ENCODE assay signal across 8 cellular contexts in the genomic region with DNA sequence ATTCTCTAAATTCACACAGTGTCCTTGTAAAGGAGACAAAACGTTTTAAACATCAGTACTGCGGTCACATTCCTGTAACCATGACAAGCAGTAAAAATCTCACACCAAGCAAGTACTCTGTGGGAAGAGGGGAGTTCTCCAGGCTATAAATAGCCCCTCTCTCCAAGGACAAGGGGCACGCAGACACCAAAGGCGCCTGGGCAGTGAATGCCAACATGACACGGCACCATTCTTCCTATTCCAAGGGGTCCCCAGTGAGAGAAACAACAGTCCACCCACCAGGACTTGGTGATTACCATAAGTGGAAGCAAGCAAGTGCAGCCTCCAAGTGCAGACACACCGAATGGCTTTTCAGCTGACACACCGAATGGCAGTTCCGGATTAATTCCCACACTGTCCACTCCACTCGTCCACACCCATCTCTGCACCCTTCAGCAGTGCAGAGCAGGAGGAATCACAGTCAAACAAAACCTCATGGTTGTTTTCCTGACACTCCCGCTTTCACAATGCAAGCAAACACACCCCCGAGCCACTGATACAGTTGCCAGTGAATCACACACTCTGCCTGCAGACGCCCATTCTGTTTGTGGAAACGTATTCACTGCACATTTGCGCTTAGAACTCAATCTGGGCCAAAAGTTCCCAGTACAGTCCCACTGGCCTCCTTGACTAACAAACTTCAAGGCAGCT. TPM values are rescaled to one million over a fixed set of nuclear protein-coding genes. Genes with fewer than 3 reads are reported as not detected.
DNase-seq lines count a peak whose midpoint lies in the region; ATAC-seq and TF ChIP-seq lines count a peak whose summit lies in the region.

No MANE protein-coding gene starts in this region.

- H3K36me3 ChIP-seq in GM23248 (ENCODE audit: low read depth) (0 out of 2 replicates have a peak, but pooled peaks cover 5% of the 10 kb centered on the region), lung (ENCODE audit: control insufficient read depth in 2 of 2, insufficient read depth in 2 of 2, low read length in 2 of 2) (peaks cover 0 to 2% of the 10 kb centered on the region in 2 donors), testis (ENCODE audit: low read depth, missing control alignments) (no peaks in the 10 kb centered on the region)

- ATAC-seq in lung (ENCODE audit: insufficient read depth, low FRiP score), result peak; percentile 7
- no peak for ATAC-seq in HG03565 (IDR thresholded peaks at IDR 0.05; ENCODE audit: unreplicated experiment)
- no peak for ATAC-seq in GM21529 (IDR thresholded peaks at IDR 0.05; ENCODE audit: unreplicated experiment)

- peak; percentile 94 for DNase-seq in GM23248
- DNase-seq in RKO (ENCODE audit: low spot score), result peak; percentile 75
- DNase-seq in dedifferentiated amniotic fluid mesenchymal stem cell (ENCODE audit: extremely low spot score), result peak; percentile 57
- peak; percentile 68 for DNase-seq in lung (ENCODE audit: low spot score)
- peak; percentile 49 for DNase-seq in testis
- no peak for DNase-seq in DMS 273 (lab: John Stamatoyannopoulos, UW; ENCODE audit: unreplicated experiment)

- no peak for TF ChIP-seq POLR2A in testis (IDR thresholded peaks at IDR 0.05)

- H3K9ac ChIP-seq in GM23248, result peak overlapping the region; percentile 81

- H2AFZ ChIP-seq in GM23248, result no peak overlapping the region

- H3F3A ChIP-seq in GM23248 (ENCODE audit: insufficient read depth), result peaks cover 59% of the 10 kb centered on the region

- no peaks in the 10 kb centered on the region for H4K20me1 ChIP-seq in GM23248 (ENCODE audit: insufficient read depth)

- H3K79me2 ChIP-seq in GM23248 (ENCODE audit: insufficient read depth), result peaks cover 66% of the 10 kb centered on the region

- H3K9me3 ChIP-seq in GM23248 (ENCODE audit: low read depth) (no peaks in the 10 kb centered on the region), lung (ENCODE audit: control insufficient read depth in 2 of 2, insufficient read depth in 1 of 2, low read length in 1 of 2) (no peaks in the 10 kb centered on the region), testis (no peaks in the 10 kb centered on the region)

- WGBS in GM23248 (ENCODE audit: low coverage in 1 of 2, low lambda C conversion rate in 2 of 2, missing lambda C conversion rate in 2 of 2), 2 experiments, result 17 to 19% methylated on average over 14 of the region's 14 CpGs
- WGBS in lung, 2 donors, result 16 to 29% methylated on average over 14 of the region's 14 CpGs
- 10 to 11% methylated on average over 13 to 14 of the region's 14 CpGs for WGBS in testis, 2 donors

- H3K4me3 ChIP-seq in GM23248, result peak overlapping the region; percentile 95
- peak overlapping the region; percentile 97 for H3K4me3 ChIP-seq in lung
- H3K4me3 ChIP-seq in testis, result peak overlapping the region in 1 of 2 donors; percentile 97

- H3K27me3 ChIP-seq in GM23248 (replicated peaks; ENCODE audit: insufficient read depth), result no peaks in the 10 kb centered on the region
- H3K27me3 ChIP-seq in lung (ENCODE audit: control insufficient read depth, insufficient read depth), result no peaks in the 10 kb centered on the region
- H3K27me3 ChIP-seq in testis, result no peaks in the 10 kb centered on the region

- intact Hi-C loops in testis (cut with DNase I; ENCODE audit: low total_unique reads), result loop anchor here (5.0 kb wide), 2 partner anchors 54 to 69 kb away; a partner anchor contains a TSS

- peak overlapping the region; percentile 70 for H3K27ac ChIP-seq in GM23248
- H3K27ac ChIP-seq in lung (ENCODE audit: low read depth in 1 of 2, low read length in 1 of 2), result peak overlapping the region; percentile 92 to 93
- H3K27ac ChIP-seq in testis, result peak overlapping the region; percentile 73 to 98

- H3K4me2 ChIP-seq in GM23248 (ENCODE audit: unreplicated experiment), result peak overlapping the region; percentile 95

- H3K4me1 ChIP-seq in GM23248 (ENCODE audit: insufficient read depth), result peaks cover 54% of the 10 kb centered on the region
- H3K4me1 ChIP-seq in lung (ENCODE audit: control insufficient read depth in 2 of 2, insufficient read depth in 2 of 2, low read length in 2 of 2), result peaks cover 28 to 40% of the 10 kb centered on the region in 2 donors
- peaks cover 34% of the 10 kb centered on the region for H3K4me1 ChIP-seq in testis

- TF ChIP-seq CTCF in lung (IDR thresholded peaks at IDR 0.05; ENCODE audit: control extremely low read depth, extremely low read depth), result no peak
- TF ChIP-seq CTCF in testis (IDR thresholded peaks at IDR 0.05), result no peak

- in situ Hi-C loops in GM23248 (cut with MboI), result no loop called here

- H3K9me2 ChIP-seq in GM23248 (ENCODE audit: insufficient read depth), result no peaks in the 10 kb centered on the region

RNA-seq across cellular contexts. Expression of a gene that starts 1.8 kb away (rescaled TPM):
- 680 and 814 TPM in 2 replicates for total RNA-seq in GM23248 (2014; rRNA removed; shearing (Covaris generic))
- polyA plus RNA-seq in GM23248 (2016; fragmentation: Nextera tagmentation; extraction: Ambion mirVana) (676 and 703 TPM in 2 replicates), lung (100 to 1,000 TPM; 139 to 209 TPM), testis (ENCODE audit: insufficient read depth, low read depth, low replicate concordance) (171 TPM)
- total RNA-seq in lung (100 to 1,000 TPM; 243 to 247 TPM), testis (100 to 1,000 TPM; 190 to 195 TPM)

RNA-seq across cellular contexts. Expression of a gene that starts 49.0 kb away (rescaled TPM):
- total RNA-seq in GM23248 (2014; rRNA removed; shearing (Covaris generic)), result 1.3 and 2.1 TPM in 2 replicates
- polyA plus RNA-seq in GM23248 (2016; fragmentation: Nextera tagmentation; extraction: Ambion mirVana), result 2.2 and 2.7 TPM in 2 replicates
- 100 to 1,000 TPM in 1 of 2 donors, 10 to 100 TPM in 1; 52.9 to 246 TPM for total RNA-seq in lung
- polyA plus RNA-seq in lung, result 100 to 1,000 TPM; 128 to 376 TPM
- total RNA-seq in testis, result 10 to 100 TPM in 1 of 2 donors, 1 to 10 TPM in 1; 5.6 to 29.5 TPM
- polyA plus RNA-seq in testis (ENCODE audit: insufficient read depth, low read depth, low replicate concordance), result 27.4 TPM

RNA-seq across cellular contexts. Expression of a gene that starts 53.9 kb away (rescaled TPM):
- 97.3 and 110 TPM in 2 replicates for total RNA-seq in GM23248 (2014; rRNA removed; shearing (Covaris generic))
- polyA plus RNA-seq in GM23248 (2016; fragmentation: Nextera tagmentation; extraction: Ambion mirVana), result 178 TPM in 2 replicates
- total RNA-seq in lung, result 10 to 100 TPM; 45.5 to 86.5 TPM
- 10 to 100 TPM; 40.4 to 96.4 TPM for polyA plus RNA-seq in lung
- total RNA-seq in testis, result 10 to 100 TPM; 69.9 to 87.9 TPM
- 93.0 TPM for polyA plus RNA-seq in testis (ENCODE audit: insufficient read depth, low read depth, low replicate concordance)
